ENCODE assay signal across 13 cellular contexts in the genomic region with DNA sequence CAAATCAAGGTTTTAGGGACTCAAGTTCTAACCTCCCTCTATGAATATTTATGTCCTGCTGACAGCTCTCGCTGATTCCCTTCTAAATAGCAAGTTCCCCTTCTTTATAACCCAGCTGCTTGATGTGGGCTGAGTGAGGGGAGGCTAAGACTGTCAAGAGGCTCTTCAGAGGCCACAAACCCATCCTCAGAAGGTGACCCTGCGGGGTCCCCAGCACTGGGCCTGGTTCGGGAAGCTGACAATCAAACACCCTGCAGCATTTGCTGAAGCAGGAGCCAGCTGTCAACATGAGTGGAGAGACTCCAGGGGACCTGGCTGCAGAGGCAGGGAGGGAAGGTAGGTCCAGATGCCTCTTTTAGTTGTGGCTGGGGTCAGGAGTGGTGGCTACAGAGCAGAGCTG. TPM values are rescaled to one million over a fixed set of nuclear protein-coding genes. Genes with fewer than 3 reads are reported as not detected.
DNase-seq lines count a peak whose midpoint lies in the region; ATAC-seq and TF ChIP-seq lines count a peak whose summit lies in the region.
"Had no signal": no experiment of that assay in that cellular context is flagged by ENCODE, and none has a peak within 500 bp of the region (broad histone marks: within the 10 kb centered on the region; RNA-seq: fewer than 3 reads in every experiment).

No MANE protein-coding gene starts in this region.

- peaks cover 67% of the 10 kb centered on the region for H3K4me1 Mint-ChIP-seq in activated T-cell treated with anti-CD3 and anti-CD28 coated beads, Interleukin-2, amount 50 U/mL, for 24 hours (ENCODE audit: low read depth)
- H3K4me1 Mint-ChIP-seq in GM23338 (peaks cover 27% of the 10 kb centered on the region), brain (peaks cover 91% of the 10 kb centered on the region)

- H3K36me3 ChIP-seq in GM23338 (ENCODE audit: insufficient read depth), result no peaks in the 10 kb centered on the region

- H2AFZ ChIP-seq in GM23338, result no peak overlapping the region

- no peaks in the 10 kb centered on the region for H3F3A ChIP-seq in GM23338 (replicated peaks; ENCODE audit: low read depth)

- TF ChIP-seq CTCF in GM23338 (conservative IDR thresholded peaks at IDR 0.05; ENCODE audit: low read depth in 2 of 2) (no peak), brain (conservative IDR thresholded peaks at IDR 0.05) (no peak)

- peak overlapping the region; percentile 93 for H3K27ac Mint-ChIP-seq in activated T-cell treated with anti-CD3 and anti-CD28 coated beads, Interleukin-2, amount 50 U/mL, for 24 hours
- H3K27ac Mint-ChIP-seq in GM23338 (peak overlapping the region; percentile 54; the same call in 1 of the 2 replicates), brain (peak overlapping the region; percentile 72 to 98 (median 94))
- H3K27ac Mint-ChIP-seq: dendritic cell treated with granulocyte-macrophage colony-stimulating factor and Interleukin-4, amounts not matched to agents 40 ng/mL and 50 ng/mL, for 4 days had no signal

- H3K4me3 ChIP-seq in GM23338, result no peak overlapping the region
- H3K4me3 ChIP-seq: body of pancreas had no signal

- H3K79me2 ChIP-seq in GM23338 (replicated peaks; ENCODE audit: insufficient read depth), result no peaks in the 10 kb centered on the region

- H3K9me3 Mint-ChIP-seq in activated T-cell treated with anti-CD3 and anti-CD28 coated beads, Interleukin-2, amount 50 U/mL, for 24 hours, result no peaks in the 10 kb centered on the region
- H3K9me3 Mint-ChIP-seq in GM23338, result no peaks in the 10 kb centered on the region
- H3K9me3 Mint-ChIP-seq in brain, result no peaks in the 10 kb centered on the region
- H3K9me3 Mint-ChIP-seq: dendritic cell treated with granulocyte-macrophage colony-stimulating factor and Interleukin-4, amounts not matched to agents 40 ng/mL and 50 ng/mL, for 4 days had no signal

- no peaks in the 10 kb centered on the region for H3K27me3 ChIP-seq in GM23338 (ENCODE audit: insufficient read depth)
- H3K27me3 ChIP-seq: body of pancreas had no signal

- H4K20me1 ChIP-seq in GM23338 (replicated peaks; ENCODE audit: insufficient read depth), result peaks cover 5% of the 10 kb centered on the region; the same call in 1 of the 2 replicates

- peaks cover 36% of the 10 kb centered on the region for H3K36me3 Mint-ChIP-seq in activated T-cell treated with anti-CD3 and anti-CD28 coated beads, Interleukin-2, amount 50 U/mL, for 24 hours (ENCODE audit: low read depth)
- no peaks in the 10 kb centered on the region for H3K36me3 Mint-ChIP-seq in GM23338 (ENCODE audit: low read depth)
- peaks cover 6% of the 10 kb centered on the region for H3K36me3 Mint-ChIP-seq in brain

- no peaks in the 10 kb centered on the region for H3K9me2 ChIP-seq in GM23338 (ENCODE audit: insufficient read depth)

- peaks cover 15% of the 10 kb centered on the region for H3K4me1 ChIP-seq in GM23338 (ENCODE audit: insufficient read depth)
- H3K4me1 ChIP-seq: body of pancreas had no signal

- no peaks in the 10 kb centered on the region for H3K27me3 Mint-ChIP-seq in activated T-cell treated with anti-CD3 and anti-CD28 coated beads, Interleukin-2, amount 50 U/mL, for 24 hours
- H3K27me3 Mint-ChIP-seq in GM23338 (ENCODE audit: insufficient read depth, low read depth, poor library complexity), result peaks cover 5% of the 10 kb centered on the region
- H3K27me3 Mint-ChIP-seq in brain, result peaks cover 4% of the 10 kb centered on the region
- H3K27me3 Mint-ChIP-seq: dendritic cell treated with granulocyte-macrophage colony-stimulating factor and Interleukin-4, amounts not matched to agents 40 ng/mL and 50 ng/mL, for 4 days had no signal

- no peak overlapping the region for H3K27ac ChIP-seq in GM23338 (ENCODE audit: low read depth)
- H3K27ac ChIP-seq: body of pancreas had no signal

- H3K4me3 Mint-ChIP-seq in activated T-cell treated with anti-CD3 and anti-CD28 coated beads, Interleukin-2, amount 50 U/mL, for 24 hours, result no peak overlapping the region
- H3K4me3 Mint-ChIP-seq in GM23338 (no peak overlapping the region), brain (peak overlapping the region in 2 of 5 experiments; percentile 25 to 29)
- H3K4me3 Mint-ChIP-seq: dendritic cell treated with granulocyte-macrophage colony-stimulating factor and Interleukin-4, amounts not matched to agents 40 ng/mL and 50 ng/mL, for 4 days had no signal

- DNase-seq in activated T-cell treated with anti-CD3 and anti-CD28 coated beads, Interleukin-2, amount 50 U/mL, for 24 hours, result peak; percentile 36
- no peak for DNase-seq in activated T-cell treated with anti-CD3 and anti-CD28 coated beads, Interleukin-2, amount 50 U/mL, for 48 hours
- DNase-seq in GM23338 (ENCODE audit: low spot score), result no peak
- peak; percentile 43 for DNase-seq in sciatic nerve (ENCODE audit: low spot score)
- no peak for DNase-seq in glomerular visceral epithelial cell (ENCODE audit: extremely low spot score)
- DNase-seq: body of pancreas; DMS153; NK-92 treated with Interleukin-12 subunit alpha and Interleukin-12 subunit beta, amount 100 ng/mL, for 24 hours; stimulated activated CD4-positive, alpha-beta T cell treated with anti-CD3 and anti-CD28 coated beads, Interleukin-2, amount 100 ng/mL, for 48 hours had no signal

- intact Hi-C loops in sciatic nerve (cut with DNase I), result loop anchor here (10.0 kb wide), 2 partner anchors 77 to 207 kb away; a partner anchor contains a TSS

- H3K4me2 ChIP-seq in GM23338, result no peak overlapping the region

- ATAC-seq in GM23338 (no peak), sciatic nerve (no peak), GM21619 (IDR thresholded peaks at IDR 0.05; ENCODE audit: unreplicated experiment) (no peak)
- ATAC-seq: body of pancreas, esophagus mucosa had no signal

TF ChIP-seq in GM23338, 12 proteins besides CTCF, POLR2A, EP300 and RAD21:
- TF ChIP-seq STAT1 (IDR thresholded peaks at IDR 0.05; ENCODE audit: unreplicated experiment) (no peak), NANOG (IDR thresholded peaks at IDR 0.05; ENCODE audit: borderline replicate concordance) (no peak), ZNF114 (CRISPR knock-in tag; IDR thresholded peaks at IDR 0.05) (no peak)
- TF ChIP-seq, protein P1, sequence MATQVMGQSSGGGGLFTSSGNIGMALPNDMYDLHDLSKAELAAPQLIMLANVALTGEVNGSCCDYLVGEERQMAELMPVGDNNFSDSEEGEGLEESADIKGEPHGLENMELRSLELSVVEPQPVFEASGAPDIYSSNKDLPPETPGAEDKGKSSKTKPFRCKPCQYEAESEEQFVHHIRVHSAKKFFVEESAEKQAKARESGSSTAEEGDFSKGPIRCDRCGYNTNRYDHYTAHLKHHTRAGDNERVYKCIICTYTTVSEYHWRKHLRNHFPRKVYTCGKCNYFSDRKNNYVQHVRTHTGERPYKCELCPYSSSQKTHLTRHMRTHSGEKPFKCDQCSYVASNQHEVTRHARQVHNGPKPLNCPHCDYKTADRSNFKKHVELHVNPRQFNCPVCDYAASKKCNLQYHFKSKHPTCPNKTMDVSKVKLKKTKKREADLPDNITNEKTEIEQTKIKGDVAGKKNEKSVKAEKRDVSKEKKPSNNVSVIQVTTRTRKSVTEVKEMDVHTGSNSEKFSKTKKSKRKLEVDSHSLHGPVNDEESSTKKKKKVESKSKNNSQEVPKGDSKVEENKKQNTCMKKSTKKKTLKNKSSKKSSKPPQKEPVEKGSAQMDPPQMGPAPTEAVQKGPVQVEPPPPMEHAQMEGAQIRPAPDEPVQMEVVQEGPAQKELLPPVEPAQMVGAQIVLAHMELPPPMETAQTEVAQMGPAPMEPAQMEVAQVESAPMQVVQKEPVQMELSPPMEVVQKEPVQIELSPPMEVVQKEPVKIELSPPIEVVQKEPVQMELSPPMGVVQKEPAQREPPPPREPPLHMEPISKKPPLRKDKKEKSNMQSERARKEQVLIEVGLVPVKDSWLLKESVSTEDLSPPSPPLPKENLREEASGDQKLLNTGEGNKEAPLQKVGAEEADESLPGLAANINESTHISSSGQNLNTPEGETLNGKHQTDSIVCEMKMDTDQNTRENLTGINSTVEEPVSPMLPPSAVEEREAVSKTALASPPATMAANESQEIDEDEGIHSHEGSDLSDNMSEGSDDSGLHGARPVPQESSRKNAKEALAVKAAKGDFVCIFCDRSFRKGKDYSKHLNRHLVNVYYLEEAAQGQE (IDR thresholded peaks at IDR 0.05; ENCODE audit: unreplicated experiment), result no peak
TF ChIP-seq in GM23338: peak in this region for 0.

RNA-seq across cellular contexts. Expression of a gene that starts 11.8 kb away (rescaled TPM):
- 17.6 and 18.0 TPM in 2 replicates for total RNA-seq in GM23338 (2014; rRNA removed; shearing (Covaris generic))
- polyA plus RNA-seq in GM23338 (2016; fragmentation: Nextera tagmentation; extraction: Ambion mirVana) (21.1 and 21.4 TPM in 2 replicates), brain (ENCODE audit: insufficient read depth, low read depth, low replicate concordance) (233 TPM)
- total RNA-seq in sciatic nerve, result 10.4 TPM

RNA-seq across cellular contexts. Expression of a gene that starts 54.9 kb away (rescaled TPM):
- 36.4 and 38.0 TPM in 2 replicates for total RNA-seq in GM23338 (2014; rRNA removed; shearing (Covaris generic))
- polyA plus RNA-seq in GM23338 (2016; fragmentation: Nextera tagmentation; extraction: Ambion mirVana), result 7.3 and 9.9 TPM in 2 replicates
- 40.1 TPM for polyA plus RNA-seq in brain (ENCODE audit: insufficient read depth, low read depth, low replicate concordance)
- total RNA-seq in sciatic nerve, result 39.3 TPM

Comparison
In these comparisons a context has a peak if more than half of its experiments do, and no peak if none do; other contexts are left out.
1. DNase-seq: peak in activated T-cell treated with anti-CD3 and anti-CD28 coated beads, Interleukin-2, amount 50 U/mL, for 24 hours (single experiment) and sciatic nerve (single experiment); none in activated T-cell treated with anti-CD3 and anti-CD28 coated beads, Interleukin-2, amount 50 U/mL, for 48 hours (0 of 2), GM23338 (single experiment) and glomerular visceral epithelial cell (single experiment).
2. Peak in every context shown above with its lines, with median percentiles within 50 percentile points of each other: H3K27ac Mint-ChIP-seq.